18 cellular contexts compared by ENCODE assay signal in the genomic region with DNA sequence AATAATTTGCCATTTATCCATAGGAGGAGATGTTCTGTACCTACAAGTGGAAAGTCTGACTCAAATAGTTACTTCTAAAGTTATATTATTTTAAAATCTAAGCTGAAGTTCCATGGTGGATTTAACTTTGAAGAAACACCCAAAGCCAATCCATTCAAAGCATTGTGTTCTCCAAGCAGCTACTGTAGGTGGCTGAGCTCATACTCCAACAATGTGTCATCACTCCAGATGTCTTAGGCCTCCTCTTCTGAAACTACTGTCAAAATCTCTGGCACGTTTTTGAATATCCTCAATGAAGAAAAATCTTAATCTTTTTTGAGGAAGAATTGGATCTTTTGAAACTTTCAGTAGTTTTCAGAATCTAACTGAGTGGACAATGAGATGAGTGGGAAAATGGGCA.
DNase-seq lines count a peak whose midpoint lies in the region; ATAC-seq and TF ChIP-seq lines count a peak whose summit lies in the region.
"Had no signal": no experiment of that assay in that cellular context is flagged by ENCODE, and none has a peak within 500 bp of the region (broad histone marks: within the 10 kb centered on the region; RNA-seq: fewer than 3 reads in every experiment).

No MANE protein-coding gene starts in this region.

- no peak overlapping the region for H3K4me3 Mint-ChIP-seq in stimulated activated memory B cell treated with anti-CD40 and anti-IgM and Interleukin-4, amounts not matched to agents 10 μg/mL and 1 μg/mL and 100 μg/mL, for 72 hours
- H3K4me3 Mint-ChIP-seq: activated CD4-positive, alpha-beta T cell treated with anti-CD3 and anti-CD28 coated beads, Interleukin-2, amount 10 ng/mL, durations not matched to agents 7 days and 5 days; activated T-cell treated with anti-CD3 and anti-CD28 coated beads, Interleukin-2, amount 50 U/mL, for 4 hours had no signal

- no peaks in the 10 kb centered on the region for H4K20me1 ChIP-seq in PC-3 (ENCODE audit: low read length)

- no peaks in the 10 kb centered on the region for H3K27me3 Mint-ChIP-seq in stimulated activated memory B cell treated with anti-CD40 and anti-IgM and Interleukin-4, amounts not matched to agents 10 μg/mL and 1 μg/mL and 100 μg/mL, for 72 hours
- H3K27me3 Mint-ChIP-seq: activated CD4-positive, alpha-beta T cell treated with anti-CD3 and anti-CD28 coated beads, Interleukin-2, amount 10 ng/mL, durations not matched to agents 7 days and 5 days had no signal

- no peak overlapping the region for H3K4me3 ChIP-seq in brain microvascular endothelial cell (ENCODE audit: low read depth, low read length)
- H3K4me3 ChIP-seq in vagina: no peak overlapping the region
- no peak overlapping the region for H3K4me3 ChIP-seq in PC-3 (ENCODE audit: low read length)
- H3K4me3 ChIP-seq: adrenal gland, mucosa of descending colon, ovary had no signal

- TF ChIP-seq CTCF in brain microvascular endothelial cell (IDR thresholded peaks at IDR 0.05; ENCODE audit: low read depth, low read length, missing control alignments) (no peak), vagina (IDR thresholded peaks at IDR 0.05) (no peak), PC-3 (conservative IDR thresholded peaks at IDR 0.05; ENCODE audit: low read depth, low read length) (no peak)

- no peak overlapping the region for H3K4me2 ChIP-seq in PC-3 (ENCODE audit: low read length)

- POLR2A ChIA-PET in PC-3 (lab: Charles Lee; ENCODE audit: unreplicated experiment): no interaction called here

- H3K4me1 ChIP-seq in vagina: no peaks in the 10 kb centered on the region
- no peaks in the 10 kb centered on the region for H3K4me1 ChIP-seq in PC-3 (ENCODE audit: insufficient read depth, low read length)
- H3K4me1 ChIP-seq: adrenal gland had no signal

- H3K36me3 Mint-ChIP-seq in stimulated activated memory B cell treated with anti-CD40 and anti-IgM and Interleukin-4, amounts not matched to agents 10 μg/mL and 1 μg/mL and 100 μg/mL, for 72 hours: no peaks in the 10 kb centered on the region

- H3K79me2 ChIP-seq in PC-3 (ENCODE audit: low read length): no peaks in the 10 kb centered on the region

- intact Hi-C loops in vagina (cut with DNase I): no loop called here
- intact Hi-C loops in PC-3 (cut with micrococcal nuclease): no loop called here

- H3K27ac ChIP-seq in brain microvascular endothelial cell: no peak overlapping the region
- H3K27ac ChIP-seq in vagina: no peak overlapping the region
- no peak overlapping the region for H3K27ac ChIP-seq in PC-3 (ENCODE audit: low read length)
- H3K27ac ChIP-seq: adrenal gland, ovary had no signal

- in situ Hi-C loops in brain microvascular endothelial cell (cut with HindIII; ENCODE audit: low pct_ligation_motif_present, low sequenced_read_pairs): no loop called here

- H3K36me3 ChIP-seq in brain microvascular endothelial cell (replicated peaks) (no peaks in the 10 kb centered on the region), vagina (no peaks in the 10 kb centered on the region), PC-3 (ENCODE audit: low read depth, low read length) (no peaks in the 10 kb centered on the region)
- H3K36me3 ChIP-seq: adrenal gland, ovary had no signal

- no peak overlapping the region for H3K9ac ChIP-seq in PC-3 (ENCODE audit: low read length)

- H3K4me1 Mint-ChIP-seq in stimulated activated memory B cell treated with anti-CD40 and anti-IgM and Interleukin-4, amounts not matched to agents 10 μg/mL and 1 μg/mL and 100 μg/mL, for 72 hours: peaks cover 11% of the 10 kb centered on the region

- no TSS peak for BruUV-seq in PC-3 (replicated peaks; lab: Mats Ljungman, UMichigan)

- H3F3A ChIP-seq in PC-3 (ENCODE audit: low read length, unreplicated experiment): no peaks in the 10 kb centered on the region

- no peak overlapping the region for H2AFZ ChIP-seq in PC-3 (ENCODE audit: low read length)

- ATAC-seq in GM21528 (IDR thresholded peaks at IDR 0.05; ENCODE audit: low FRiP score, unreplicated experiment): no peak
- no peak for ATAC-seq in PC-3
- ATAC-seq in stimulated activated memory B cell treated with anti-CD40 and anti-IgM and Interleukin-4, amounts not matched to agents 10 μg/mL and 1 μg/mL and 100 μg/mL, for 72 hours: no peak
- ATAC-seq: activated T-cell treated with anti-CD3 and anti-CD28 coated beads, Interleukin-2, amount 50 U/mL, for 4 hours; mucosa of descending colon had no signal

- H3K9me2 ChIP-seq in PC-3 (replicated peaks; ENCODE audit: low read length): no peaks in the 10 kb centered on the region

- DNase-seq in CD1c-positive myeloid dendritic cell (ENCODE audit: extremely low spot score): peak; percentile 41
- DNase-seq in M059J (ENCODE audit: low read depth): peak; percentile 59
- peak; percentile 56 for DNase-seq in brain microvascular endothelial cell
- DNase-seq in iris pigment epithelial cell (ENCODE audit: low read depth): peak; percentile 84
- no peak for DNase-seq in vagina (ENCODE audit: extremely low spot score in 2 of 2)
- no peak for DNase-seq in PC-3
- DNase-seq: activated CD4-positive, alpha-beta T cell treated with anti-CD3 and anti-CD28 coated beads, Interleukin-2, amount 10 ng/mL, durations not matched to agents 7 days and 5 days; activated T-cell treated with anti-CD3 and anti-CD28 coated beads, Interleukin-2, amount 50 U/mL, for 4 hours; adrenal gland; islet precursor cell; KBM-7; mucosa of descending colon; NCI-H2029; ovary; SHP77; T1000 had no signal

- H3K27me3 ChIP-seq in brain microvascular endothelial cell (replicated peaks): no peaks in the 10 kb centered on the region
- no peaks in the 10 kb centered on the region for H3K27me3 ChIP-seq in vagina
- no peaks in the 10 kb centered on the region for H3K27me3 ChIP-seq in PC-3 (ENCODE audit: low read length)
- H3K27me3 ChIP-seq: adrenal gland, ovary had no signal

- H3K9me3 Mint-ChIP-seq in stimulated activated memory B cell treated with anti-CD40 and anti-IgM and Interleukin-4, amounts not matched to agents 10 μg/mL and 1 μg/mL and 100 μg/mL, for 72 hours: no peaks in the 10 kb centered on the region
- H3K9me3 Mint-ChIP-seq: activated CD4-positive, alpha-beta T cell treated with anti-CD3 and anti-CD28 coated beads, Interleukin-2, amount 10 ng/mL, durations not matched to agents 7 days and 5 days; activated T-cell treated with anti-CD3 and anti-CD28 coated beads, Interleukin-2, amount 50 U/mL, for 4 hours had no signal

- H3K27ac Mint-ChIP-seq in stimulated activated memory B cell treated with anti-CD40 and anti-IgM and Interleukin-4, amounts not matched to agents 10 μg/mL and 1 μg/mL and 100 μg/mL, for 72 hours: no peak overlapping the region
- H3K27ac Mint-ChIP-seq: activated CD4-positive, alpha-beta T cell treated with anti-CD3 and anti-CD28 coated beads, Interleukin-2, amount 10 ng/mL, durations not matched to agents 7 days and 5 days had no signal

- CTCF ChIA-PET in PC-3 (lab: Charles Lee): no interaction called here

- TF ChIP-seq POLR2A in vagina (IDR thresholded peaks at IDR 0.05): no peak

- H3K9me3 ChIP-seq in vagina (no peaks in the 10 kb centered on the region), PC-3 (ENCODE audit: low read length) (no peaks in the 10 kb centered on the region)
- H3K9me3 ChIP-seq: mucosa of descending colon, ovary had no signal

Comparison
In these comparisons a context has a peak if more than half of its experiments do, and no peak if none do; other contexts are left out.
1. DNase-seq: peak in CD1c-positive myeloid dendritic cell (single experiment), M059J (single experiment), brain microvascular endothelial cell (single experiment) and iris pigment epithelial cell (single experiment); none in vagina (0 of 2) and PC-3 (single experiment).